ENCODE assay signal across 1 cellular context in the genomic region with DNA sequence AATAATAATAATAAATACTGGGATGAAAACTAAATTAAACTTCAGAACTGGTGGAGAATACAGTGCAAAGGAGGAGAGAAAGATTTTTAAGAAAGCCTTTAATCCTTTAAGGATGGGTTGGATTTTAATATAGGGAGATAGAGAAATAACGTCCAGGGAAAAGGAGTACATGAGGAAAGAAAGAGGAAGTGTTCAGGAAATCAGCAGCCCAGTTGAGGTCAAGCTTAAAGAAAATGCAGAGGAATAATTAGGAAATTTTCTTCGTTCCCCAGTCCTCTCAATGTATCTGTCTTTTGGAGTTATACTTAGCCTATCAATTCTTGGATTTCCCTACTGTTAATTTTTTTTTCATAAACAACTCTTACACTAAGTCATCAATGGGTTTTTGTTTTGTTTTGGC.
TF ChIP-seq lines count a peak whose summit lies in the region.

No MANE protein-coding gene starts in this region.

TF ChIP-seq in GM23338, 12 proteins besides CTCF, POLR2A, EP300 and RAD21:
- TF ChIP-seq ZNF462 (CRISPR knock-in tag; IDR thresholded peaks at IDR 0.05) = no peak
- TF ChIP-seq ZNF114 (CRISPR knock-in tag; IDR thresholded peaks at IDR 0.05) = no peak
- no peak for TF ChIP-seq ZNF331 (CRISPR knock-in tag; IDR thresholded peaks at IDR 0.05; ENCODE audit: low read depth)
- TF ChIP-seq JUNB (IDR thresholded peaks at IDR 0.05; ENCODE audit: unreplicated experiment) = no peak
- TF ChIP-seq POLR2AphosphoS5 (IDR thresholded peaks at IDR 0.05; ENCODE audit: low read depth) = no peak
- no peak for TF ChIP-seq ETS1 (IDR thresholded peaks at IDR 0.05)
- no peak for TF ChIP-seq NANOG (IDR thresholded peaks at IDR 0.05; ENCODE audit: borderline replicate concordance)
- no peak for TF ChIP-seq REST (IDR thresholded peaks at IDR 0.05; ENCODE audit: unreplicated experiment)
- no peak for TF ChIP-seq EZH2phosphoT487 (IDR thresholded peaks at IDR 0.05; ENCODE audit: unreplicated experiment)
- TF ChIP-seq STAT1 (IDR thresholded peaks at IDR 0.05; ENCODE audit: unreplicated experiment) = no peak
- no peak for TF ChIP-seq EZH2 (IDR thresholded peaks at IDR 0.05; ENCODE audit: low read depth, unreplicated experiment)
- no peak for TF ChIP-seq CREB1 (CRISPR knock-in tag; IDR thresholded peaks at IDR 0.05; ENCODE audit: low read depth)
